14 cellular contexts compared by ENCODE assay signal in the genomic region with DNA sequence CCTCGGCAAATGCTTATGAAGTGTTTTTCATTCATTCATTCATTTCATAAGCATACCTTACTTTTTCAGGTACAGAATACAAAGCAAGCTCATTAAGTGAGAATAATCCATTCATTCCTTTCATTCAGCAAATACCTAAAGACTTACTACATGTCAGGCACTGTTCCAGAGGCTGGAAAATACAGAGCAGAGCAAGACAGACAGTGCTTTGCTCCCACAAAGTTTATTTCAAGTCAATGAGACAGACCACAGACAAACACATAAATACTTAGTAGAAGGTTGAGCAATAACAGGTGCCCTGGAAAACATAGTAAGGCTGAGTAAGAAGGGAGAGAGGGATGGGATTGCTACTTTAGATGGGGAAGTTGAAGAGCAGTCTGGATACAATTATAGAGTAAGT.
DNase-seq lines count a peak whose midpoint lies in the region; ATAC-seq, FAIRE-seq and TF ChIP-seq lines count a peak whose summit lies in the region.
"Had no signal": no experiment of that assay in that cellular context is flagged by ENCODE, and none has a peak within 500 bp of the region (broad histone marks: within the 10 kb centered on the region; RNA-seq: fewer than 3 reads in every experiment).

No MANE protein-coding gene starts in this region.

- TF ChIP-seq CTCF in bronchial epithelial cell (IDR thresholded peaks at IDR 0.05; ENCODE audit: insufficient read depth, low read length, severe bottlenecking) (no peak), kidney epithelial cell (IDR thresholded peaks at IDR 0.05; ENCODE audit: insufficient read depth, low read length, poor library complexity, severe bottlenecking) (no peak), GM13977 (IDR thresholded peaks at IDR 0.05; ENCODE audit: extremely low read depth, insufficient read depth, missing control alignments) (no peak)

- H3K36me3 ChIP-seq in bronchial epithelial cell (ENCODE audit: control insufficient read depth, insufficient read depth, low read length) = no peaks in the 10 kb centered on the region
- no peaks in the 10 kb centered on the region for H3K36me3 ChIP-seq in kidney epithelial cell (ENCODE audit: control insufficient read depth, insufficient read depth, low read length)
- H3K36me3 ChIP-seq: MG63 had no signal

- DNase-seq in AG08395 (ENCODE audit: low spot score) = peak; percentile 38
- DNase-seq in HTR-8/SVneo (ENCODE audit: insufficient read length, low spot score) = peak; percentile 4
- DNase-seq in bronchial epithelial cell (ENCODE audit: low read depth) = peak; percentile 60
- DNase-seq in kidney epithelial cell (ENCODE audit: low read depth) = peak; percentile 32
- no peak for DNase-seq in GM13977 (ENCODE audit: low spot score)
- no peak for DNase-seq in activated CD4-positive, CD25-positive, alpha-beta regulatory T cell (lab: John Stamatoyannopoulos, UW)
- no peak for DNase-seq in superior temporal gyrus (ENCODE audit: extremely low spot score)
- DNase-seq: activated B cell treated with CpG ODN at 0.5 μM for 24 hours; activated naive CD4-positive, alpha-beta T cell treated with Interleukin-2 at 50 U/mL for 16 hours; MG63; NCI-H2107; stimulated activated CD4-positive, alpha-beta T cell treated with anti-CD3 and anti-CD28 coated beads, Interleukin-1b, Interleukin-23, amount 100 ng/mL, for 48 hours had no signal

- ATAC-seq in GM21717 (IDR thresholded peaks at IDR 0.05; ENCODE audit: unreplicated experiment) = no peak

- H3K27me3 ChIP-seq in bronchial epithelial cell (ENCODE audit: control insufficient read depth, insufficient read depth, low read length) (no peaks in the 10 kb centered on the region), kidney epithelial cell (ENCODE audit: control insufficient read depth, insufficient read depth, low read length) (no peaks in the 10 kb centered on the region)
- H3K27me3 ChIP-seq: MG63 had no signal

- in situ Hi-C loops in GM13977 (cut with MboI; ENCODE audit: low pct_unique_long_range_greater_than_20kb, low sequenced_read_pairs, unreplicated experiment) = no loop called here

- no peak overlapping the region for H3K4me3 ChIP-seq in bronchial epithelial cell (ENCODE audit: low read depth, low read length)
- H3K4me3 ChIP-seq in kidney epithelial cell (ENCODE audit: low read depth, low read length) = no peak overlapping the region
- H3K4me3 ChIP-seq: MG63 had no signal

- FAIRE-seq in HTR-8/SVneo (lab: Jason Lieb, UNC) (no peak), bronchial epithelial cell (lab: Jason Lieb, UNC) (no peak)
- FAIRE-seq: D721Med had no signal

Comparison
In these comparisons a context has a peak if more than half of its experiments do, and no peak if none do; other contexts are left out.
1. DNase-seq: peak in AG08395 (single experiment), HTR-8/SVneo (single experiment), bronchial epithelial cell (single experiment) and kidney epithelial cell (single experiment); none in GM13977 (single experiment), activated CD4-positive, CD25-positive, alpha-beta regulatory T cell (0 of 4) and superior temporal gyrus (single experiment).